In genomic region chr2:128396500-128396891, GRCh38 we compare ENCODE assay signal across 11 cellular contexts.
DNase-seq lines count a peak whose midpoint lies in the region; ATAC-seq and TF ChIP-seq lines count a peak whose summit lies in the region.
"Had no signal": no experiment of that assay in that cellular context is flagged by ENCODE, and none has a peak within 500 bp of the region (broad histone marks: within the 10 kb centered on the region; RNA-seq: fewer than 3 reads in every experiment).

No MANE protein-coding gene starts in this region.

- TF ChIP-seq EP300 in Ishikawa (IDR thresholded peaks at IDR 0.05; ENCODE audit: borderline replicate concordance) = no peak

- TF ChIP-seq RAD21 in Ishikawa (IDR thresholded peaks at IDR 0.05; ENCODE audit: low read depth) = 0 out of 2 replicates have a peak, but pooled peaks have one; percentile 1

- no peaks in the 10 kb centered on the region for H3K36me3 ChIP-seq in SJCRH30
- H3K36me3 ChIP-seq in prostate gland = no peaks in the 10 kb centered on the region
- H3K36me3 ChIP-seq in vagina = no peaks in the 10 kb centered on the region

- no peak overlapping the region for H3K4me3 Mint-ChIP-seq in T-helper 17 cell
- H3K4me3 Mint-ChIP-seq: stimulated activated naive CD8-positive, alpha-beta T cell treated with anti-CD3 and anti-CD28 coated beads, Interleukin-15, Interleukin-2, amounts not matched to agents 100 ng/mL and 50 ng/mL, for 24 hours had no signal

- H3K27me3 Mint-ChIP-seq in T-helper 17 cell = peaks cover 19% of the 10 kb centered on the region

- no peak for TF ChIP-seq POLR2A in prostate gland (IDR thresholded peaks at IDR 0.05)
- TF ChIP-seq POLR2A in vagina (IDR thresholded peaks at IDR 0.05) = no peak

- no peak overlapping the region for H3K27ac Mint-ChIP-seq in T-helper 17 cell
- H3K27ac Mint-ChIP-seq: stimulated activated naive CD8-positive, alpha-beta T cell treated with anti-CD3 and anti-CD28 coated beads, Interleukin-15, Interleukin-2, amounts not matched to agents 100 ng/mL and 50 ng/mL, for 24 hours had no signal

- H3K27ac ChIP-seq in SJCRH30 (peak overlapping the region; percentile 94), foreskin keratinocyte (no peak overlapping the region), prostate gland (peak overlapping the region; percentile 45 to 46), vagina (no peak overlapping the region)

- TF ChIP-seq CTCF in foreskin keratinocyte (conservative IDR thresholded peaks at IDR 0.05) (no peak), prostate gland (IDR thresholded peaks at IDR 0.05) (no peak), vagina (IDR thresholded peaks at IDR 0.05) (no peak)

- peaks cover 3% of the 10 kb centered on the region for H3K36me3 Mint-ChIP-seq in T-helper 17 cell (ENCODE audit: low read depth)

- ATAC-seq in foreskin keratinocyte = peak; percentile 79
- no peak for ATAC-seq in T-helper 17 cell

- H3K9me3 ChIP-seq in SJCRH30 (replicated peaks) (no peaks in the 10 kb centered on the region), prostate gland (no peaks in the 10 kb centered on the region), vagina (no peaks in the 10 kb centered on the region), T-helper 17 cell (ENCODE audit: control insufficient read depth, low read length, poor library complexity, severe bottlenecking) (no peaks in the 10 kb centered on the region)

- H3K4me3 ChIP-seq in SJCRH30 = peak overlapping the region; percentile 6; the same call in 1 of the 2 replicates
- no peak overlapping the region for H3K4me3 ChIP-seq in prostate gland
- no peak overlapping the region for H3K4me3 ChIP-seq in vagina

- H3K4me1 Mint-ChIP-seq in T-helper 17 cell = peaks cover 4% of the 10 kb centered on the region

- DNase-seq in SJCRH30 (peak; percentile 88 to 92), foreskin keratinocyte (peak; percentile 55 to 68), prostate gland (ENCODE audit: low spot score) (no peak), vagina (ENCODE audit: extremely low spot score in 2 of 2) (no peak), T-helper 17 cell (no peak), T-helper 1 cell (no peak), HK-2 (ENCODE audit: unreplicated experiment) (no peak)
- DNase-seq: activated T-cell treated with anti-CD3 and anti-CD28 coated beads, Interleukin-2, amount 50 U/mL, for 1 hour; MV-4-11 had no signal

- intact Hi-C loops in prostate gland (cut with DNase I) = no loop called here
- intact Hi-C loops in vagina (cut with DNase I) = no loop called here

- H3K27me3 ChIP-seq in SJCRH30 (no peaks in the 10 kb centered on the region), foreskin keratinocyte (no peaks in the 10 kb centered on the region), prostate gland (replicated peaks; ENCODE audit: insufficient read depth) (no peaks in the 10 kb centered on the region), vagina (no peaks in the 10 kb centered on the region)

- WGBS in prostate gland = 51% methylated on average over 7 of the region's 7 CpGs

- H3K4me1 ChIP-seq in SJCRH30 = peaks cover 20% of the 10 kb centered on the region
- H3K4me1 ChIP-seq in foreskin keratinocyte = peaks cover 22% of the 10 kb centered on the region
- no peaks in the 10 kb centered on the region for H3K4me1 ChIP-seq in prostate gland (replicated peaks)
- no peaks in the 10 kb centered on the region for H3K4me1 ChIP-seq in vagina

TF ChIP-seq in Ishikawa, 13 proteins besides CTCF, POLR2A, EP300 and RAD21:
- TF ChIP-seq TAF1 (IDR thresholded peaks at IDR 0.05; ENCODE audit: low read depth) (no peak), TEAD4 (IDR thresholded peaks at IDR 0.05) (no peak), ZBTB7A (IDR thresholded peaks at IDR 0.05; ENCODE audit: low read depth) (no peak), NFIC (IDR thresholded peaks at IDR 0.05) (no peak), CEBPB (IDR thresholded peaks at IDR 0.05) (no peak), EGR1 (IDR thresholded peaks at IDR 0.05) (no peak), REST (IDR thresholded peaks at IDR 0.05; ENCODE audit: low read depth) (no peak)

Comparison
In these comparisons a context has a peak if more than half of its experiments do, and no peak if none do; other contexts are left out.
1. DNase-seq: peak in SJCRH30 (2 of 2) and foreskin keratinocyte (2 of 2); none in prostate gland (single experiment), vagina (0 of 2), T-helper 17 cell (0 of 3), T-helper 1 cell (0 of 5) and HK-2 (single experiment).
2. H3K27ac ChIP-seq: peak in SJCRH30 (single experiment) and prostate gland (2 of 2); none in foreskin keratinocyte (single experiment) and vagina (single experiment).